ENCODE assay signal across 8 cellular contexts in the genomic region with DNA sequence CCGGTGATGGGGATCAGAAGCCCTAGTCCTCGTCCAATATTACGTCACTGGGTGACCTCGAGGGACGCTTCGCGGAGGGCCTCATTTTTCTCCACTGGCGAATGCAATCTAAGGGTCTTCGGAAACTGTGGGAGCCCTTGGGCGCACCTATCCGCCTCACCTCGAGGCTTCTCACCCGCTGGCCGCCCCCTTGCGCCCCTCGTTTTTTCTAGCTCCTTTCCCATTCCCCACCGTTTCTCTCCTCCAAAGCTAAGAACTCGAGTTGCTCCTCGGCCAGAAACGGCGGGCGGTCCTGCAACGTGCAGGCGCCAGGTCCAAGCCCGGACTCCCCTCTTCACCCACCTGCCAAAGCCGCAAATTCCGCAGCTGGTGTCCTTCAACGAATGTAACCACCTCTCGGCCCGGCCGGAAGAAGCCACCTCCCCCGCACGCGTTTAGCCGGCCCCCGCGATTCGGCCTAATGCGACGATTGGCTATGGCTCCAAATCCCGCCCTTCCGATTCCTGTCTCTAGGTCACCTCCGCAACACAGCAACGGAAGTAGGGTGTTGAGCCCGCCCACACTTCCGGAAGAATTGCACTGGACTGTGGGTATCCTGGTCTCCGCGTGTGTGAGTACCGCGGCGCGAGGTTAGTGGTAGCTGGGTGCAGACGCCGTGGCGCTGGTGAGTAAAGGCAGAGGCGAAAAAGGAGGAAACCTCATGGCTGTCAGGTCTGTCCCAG. TPM values are rescaled to one million over a fixed set of nuclear protein-coding genes. Genes with fewer than 3 reads are reported as not detected.
DNase-seq lines count a peak whose midpoint lies in the region; TF ChIP-seq lines count a peak whose summit lies in the region.

A gene with protein sequence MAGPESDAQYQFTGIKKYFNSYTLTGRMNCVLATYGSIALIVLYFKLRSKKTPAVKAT (minus strand): TSS at position 409 of the 722 bp plus-strand sequence. CDS start 4,018 bp downstream, outside the sequence.
A gene with protein sequence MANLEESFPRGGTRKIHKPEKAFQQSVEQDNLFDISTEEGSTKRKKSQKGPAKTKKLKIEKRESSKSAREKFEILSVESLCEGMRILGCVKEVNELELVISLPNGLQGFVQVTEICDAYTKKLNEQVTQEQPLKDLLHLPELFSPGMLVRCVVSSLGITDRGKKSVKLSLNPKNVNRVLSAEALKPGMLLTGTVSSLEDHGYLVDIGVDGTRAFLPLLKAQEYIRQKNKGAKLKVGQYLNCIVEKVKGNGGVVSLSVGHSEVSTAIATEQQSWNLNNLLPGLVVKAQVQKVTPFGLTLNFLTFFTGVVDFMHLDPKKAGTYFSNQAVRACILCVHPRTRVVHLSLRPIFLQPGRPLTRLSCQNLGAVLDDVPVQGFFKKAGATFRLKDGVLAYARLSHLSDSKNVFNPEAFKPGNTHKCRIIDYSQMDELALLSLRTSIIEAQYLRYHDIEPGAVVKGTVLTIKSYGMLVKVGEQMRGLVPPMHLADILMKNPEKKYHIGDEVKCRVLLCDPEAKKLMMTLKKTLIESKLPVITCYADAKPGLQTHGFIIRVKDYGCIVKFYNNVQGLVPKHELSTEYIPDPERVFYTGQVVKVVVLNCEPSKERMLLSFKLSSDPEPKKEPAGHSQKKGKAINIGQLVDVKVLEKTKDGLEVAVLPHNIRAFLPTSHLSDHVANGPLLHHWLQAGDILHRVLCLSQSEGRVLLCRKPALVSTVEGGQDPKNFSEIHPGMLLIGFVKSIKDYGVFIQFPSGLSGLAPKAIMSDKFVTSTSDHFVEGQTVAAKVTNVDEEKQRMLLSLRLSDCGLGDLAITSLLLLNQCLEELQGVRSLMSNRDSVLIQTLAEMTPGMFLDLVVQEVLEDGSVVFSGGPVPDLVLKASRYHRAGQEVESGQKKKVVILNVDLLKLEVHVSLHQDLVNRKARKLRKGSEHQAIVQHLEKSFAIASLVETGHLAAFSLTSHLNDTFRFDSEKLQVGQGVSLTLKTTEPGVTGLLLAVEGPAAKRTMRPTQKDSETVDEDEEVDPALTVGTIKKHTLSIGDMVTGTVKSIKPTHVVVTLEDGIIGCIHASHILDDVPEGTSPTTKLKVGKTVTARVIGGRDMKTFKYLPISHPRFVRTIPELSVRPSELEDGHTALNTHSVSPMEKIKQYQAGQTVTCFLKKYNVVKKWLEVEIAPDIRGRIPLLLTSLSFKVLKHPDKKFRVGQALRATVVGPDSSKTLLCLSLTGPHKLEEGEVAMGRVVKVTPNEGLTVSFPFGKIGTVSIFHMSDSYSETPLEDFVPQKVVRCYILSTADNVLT (N-terminal part only) (plus strand): TSS at position 560 of the 722 bp plus-strand sequence. CDS start 1,801 bp downstream, outside the sequence.

- peak within 1 kb of the TSS; percentile 86 for H3K9ac ChIP-seq in SK-N-MC (ENCODE audit: insufficient read length)

- H3K36me3 ChIP-seq in SK-N-MC (ENCODE audit: insufficient read depth, low read length) = peaks cover 37% of the 10 kb centered on the region

- H3K27ac ChIP-seq in SK-N-MC (no peak within 1 kb of the TSS; the same call in 1 of the 2 replicates), temporal lobe (ENCODE audit: low read depth, low read length) (peak within 1 kb of the TSS; percentile 47)

- peak; percentile 97 for DNase-seq in GM04504 (ENCODE audit: low read depth)
- peak; percentile 95 for DNase-seq in HFF-Myc (ENCODE audit: extremely low read depth, low read depth)
- DNase-seq in NAMALWA (ENCODE audit: low spot score) = peak; percentile 99
- peak; percentile 52 for DNase-seq in SK-N-MC (ENCODE audit: low read depth, low spot score)
- peak; percentile 96 for DNase-seq in activated naive CD4-positive, alpha-beta T cell treated with anti-CD3 and anti-CD28 coated beads, Interleukin-2, amount 50 U/mL, for 16 hours
- DNase-seq in germinal center (ENCODE audit: low spot score) = peak; percentile 97
- DNase-seq in nucleus accumbens (lab: John Stamatoyannopoulos, UW) = peak; percentile 63 to 99 (median 95)

- H3K4me3 ChIP-seq in HFF-Myc (replicated peaks; ENCODE audit: low read depth, low read length) (peak within 1 kb of the TSS; percentile 98), SK-N-MC (peak within 1 kb of the TSS; percentile 89)

- TF ChIP-seq CTCF in HFF-Myc (IDR thresholded peaks at IDR 0.05; ENCODE audit: low read depth, low read length, missing control alignments) = peak; percentile 4

- H3K9me3 ChIP-seq in SK-N-MC (ENCODE audit: low read depth, low read length) = no peaks in the 10 kb centered on the region

RNA-seq across cellular contexts. Expression of the first gene that starts in this region (rescaled TPM):
- 92.4 TPM for total RNA-seq in temporal lobe

RNA-seq across cellular contexts. Expression of the second gene that starts in this region (rescaled TPM):
- total RNA-seq in temporal lobe = 24.8 TPM
